14 cellular contexts compared by ENCODE assay signal in genomic region chr7:130371059-130371458, GRCh38. TPM values are rescaled to one million over a fixed set of nuclear protein-coding genes. Genes with fewer than 3 reads are reported as not detected.
DNase-seq lines count a peak whose midpoint lies in the region; ATAC-seq, FAIRE-seq and TF ChIP-seq lines count a peak whose summit lies in the region.
"Had no signal": no experiment of that assay in that cellular context is flagged by ENCODE, and none has a peak within 500 bp of the region (broad histone marks: within the 10 kb centered on the region; RNA-seq: fewer than 3 reads in every experiment).

No MANE protein-coding gene starts in this region.

- H3K4me3 ChIP-seq in heart right ventricle, result no peak overlapping the region
- no peak overlapping the region for H3K4me3 ChIP-seq in cardiac fibroblast (replicated peaks in 1 of 2; ENCODE audit: low read depth in 2 of 2, low read length in 2 of 2)
- no peak overlapping the region for H3K4me3 ChIP-seq in muscle layer of duodenum (ENCODE audit: low read depth in 1 of 2, low read length in 2 of 2)
- H3K4me3 ChIP-seq in upper lobe of right lung, result no peak overlapping the region

- DNase-seq in left cardiac atrium (peak; percentile 78), heart right ventricle (no peak), cardiac fibroblast (ENCODE audit: low read depth in 2 of 2) (peak; percentile 72), upper lobe of right lung (no peak), cerebellum (ENCODE audit: low spot score) (no peak), endothelial cell (ENCODE audit: low spot score) (no peak), urothelium cell line (ENCODE audit: low spot score) (no peak)
- DNase-seq: NCI-H1417 had no signal

- H3K9me3 ChIP-seq in heart right ventricle (peaks cover 0 to 3% (median 0%) of the 10 kb centered on the region in 11 donors), muscle layer of duodenum (ENCODE audit: control insufficient read depth in 1 of 2, low read length in 2 of 2) (no peaks in the 10 kb centered on the region), upper lobe of right lung (no peaks in the 10 kb centered on the region)

- H3K27ac ChIP-seq in heart right ventricle (peak overlapping the region in 3 of 10 donors; percentile 6 to 43 (median 6)), muscle layer of duodenum (ENCODE audit: low read length) (peak overlapping the region; percentile 5), upper lobe of right lung (peak overlapping the region; percentile 84)

- H3K36me3 Mint-ChIP-seq in endothelial cell (ENCODE audit: low read depth, unreplicated experiment), result peaks cover under 1% of the 10 kb centered on the region
- H3K36me3 Mint-ChIP-seq: activated naive CD8-positive, alpha-beta T cell had no signal

- no peaks in the 10 kb centered on the region for H3K9me3 Mint-ChIP-seq in endothelial cell (ENCODE audit: unreplicated experiment)

- FAIRE-seq in urothelium cell line (lab: Jason Lieb, UNC), result no peak
- FAIRE-seq: islet of Langerhans had no signal

- H3K4me1 ChIP-seq in heart right ventricle (peaks cover 5 to 51% (median 14%) of the 10 kb centered on the region in 9 donors), muscle layer of duodenum (ENCODE audit: control insufficient read depth in 1 of 2, insufficient read depth in 2 of 2, low read length in 2 of 2) (peaks cover 4 to 38% of the 10 kb centered on the region in 2 donors), upper lobe of right lung (peaks cover 41% of the 10 kb centered on the region)

- H3K27me3 ChIP-seq in heart right ventricle (no peaks in the 10 kb centered on the region), muscle layer of duodenum (ENCODE audit: low read depth, low read length) (no peaks in the 10 kb centered on the region), upper lobe of right lung (no peaks in the 10 kb centered on the region)

- no peak for TF ChIP-seq CTCF in heart right ventricle (IDR thresholded peaks at IDR 0.05)
- no peak for TF ChIP-seq CTCF in cardiac fibroblast (IDR thresholded peaks at IDR 0.05; ENCODE audit: low read depth, low read length)
- no peak for TF ChIP-seq CTCF in upper lobe of right lung (IDR thresholded peaks at IDR 0.05)
- TF ChIP-seq CTCF in endothelial cell (IDR thresholded peaks at IDR 0.05; ENCODE audit: unreplicated experiment), result no peak

- H3K4me3 Mint-ChIP-seq in endothelial cell (ENCODE audit: unreplicated experiment), result no peak overlapping the region
- H3K4me3 Mint-ChIP-seq: activated naive CD8-positive, alpha-beta T cell; neural crest cell; stimulated activated naive CD8-positive, alpha-beta T cell treated with anti-CD3 and anti-CD28 coated beads, Interleukin-15, Interleukin-2, amounts not matched to agents 100 ng/mL and 50 ng/mL, for 24 hours had no signal

- ATAC-seq in left cardiac atrium, result no peak
- ATAC-seq in heart right ventricle, result no peak
- no peak for ATAC-seq in upper lobe of right lung

- H3K36me3 ChIP-seq in heart right ventricle, result no peaks in the 10 kb centered on the region
- no peaks in the 10 kb centered on the region for H3K36me3 ChIP-seq in muscle layer of duodenum (ENCODE audit: control insufficient read depth in 1 of 2, insufficient read depth in 2 of 2, low read length in 2 of 2)
- no peaks in the 10 kb centered on the region for H3K36me3 ChIP-seq in upper lobe of right lung

- no peak overlapping the region for H3K27ac Mint-ChIP-seq in endothelial cell (ENCODE audit: unreplicated experiment)
- H3K27ac Mint-ChIP-seq: stimulated activated naive CD8-positive, alpha-beta T cell treated with anti-CD3 and anti-CD28 coated beads, Interleukin-15, Interleukin-2, amounts not matched to agents 100 ng/mL and 50 ng/mL, for 24 hours had no signal

- peaks cover 16% of the 10 kb centered on the region for H3K4me1 Mint-ChIP-seq in endothelial cell (ENCODE audit: unreplicated experiment)

- intact Hi-C loops in left cardiac atrium (cut with DNase I), result no loop called here
- intact Hi-C loops in heart right ventricle (cut with DNase I), result no loop called here
- intact Hi-C loops in upper lobe of right lung (cut with DNase I), result no loop called here

- 81 to 83% methylated on average over 4 of the region's 4 CpGs for WGBS in heart right ventricle, 2 donors

- H3K27me3 Mint-ChIP-seq in endothelial cell (ENCODE audit: unreplicated experiment), result peaks cover 3% of the 10 kb centered on the region
- H3K27me3 Mint-ChIP-seq: activated naive CD8-positive, alpha-beta T cell; stimulated activated naive CD8-positive, alpha-beta T cell treated with anti-CD3 and anti-CD28 coated beads, Interleukin-15, Interleukin-2, amounts not matched to agents 100 ng/mL and 50 ng/mL, for 24 hours had no signal

RNA-seq across cellular contexts. Expression of gene CPA1, which starts 9.2 kb away (rescaled TPM):
- total RNA-seq in left cardiac atrium, result under 1 TPM; 0.29 TPM
- total RNA-seq in heart right ventricle, result 1 to 10 TPM in 7 of 10 donors, not detected in 3; 2.3 to 3.8 (median 2.8) TPM
- polyA plus RNA-seq in heart right ventricle, result under 1 TPM in 1 of 2 donors, not detected in 1; 0.35 TPM
- not detected for total RNA-seq in upper lobe of right lung
- total RNA-seq in cerebellum, result not detected
- total RNA-seq in endothelial cell (ENCODE audit: unreplicated experiment), result not detected
- total RNA-seq: neural crest cell; T-helper 2 cell treated with Interferon-gamma antibody and Interleukin-4, amounts not matched to agents 100 ng/mL and 5 ng/mL, for 36 hours had no signal

RNA-seq across cellular contexts. Expression of gene CPA5, which starts 26.4 kb away (rescaled TPM):
- not detected for total RNA-seq in left cardiac atrium
- total RNA-seq in heart right ventricle, result not detected
- polyA plus RNA-seq in heart right ventricle, result under 1 TPM in 1 of 2 donors, not detected in 1; 0.06 TPM
- not detected for total RNA-seq in upper lobe of right lung
- not detected for total RNA-seq in cerebellum
- not detected for total RNA-seq in endothelial cell (ENCODE audit: unreplicated experiment)
- total RNA-seq: neural crest cell had no signal

Comparison
In these comparisons a context has a peak if more than half of its experiments do, and no peak if none do; other contexts are left out.
1. DNase-seq: peak in left cardiac atrium (single experiment) and cardiac fibroblast (2 of 2); none in heart right ventricle (0 of 2), upper lobe of right lung (single experiment), cerebellum (single experiment), endothelial cell (single experiment) and urothelium cell line (single experiment).